1 cellular context compared by ENCODE assay signal in the genomic region with DNA sequence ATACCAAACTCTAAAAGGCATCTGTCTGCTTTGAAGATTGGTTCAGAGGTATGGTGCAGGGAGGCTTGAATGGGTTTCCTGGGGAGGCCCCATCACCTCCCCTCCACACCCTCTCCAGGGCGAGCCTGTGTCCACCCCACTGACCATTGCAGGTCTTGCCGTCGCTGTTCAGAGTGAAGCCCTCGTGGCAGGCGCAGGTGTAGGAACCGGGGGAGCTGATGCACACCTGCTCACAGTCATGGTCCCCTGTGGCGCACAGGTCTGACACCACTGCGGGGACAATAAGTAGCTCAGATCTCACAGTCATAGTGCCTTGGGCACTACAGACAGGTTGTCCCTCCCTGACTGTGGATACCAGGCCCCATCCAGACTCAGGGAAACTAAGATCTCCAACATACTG.
TF ChIP-seq lines count a peak whose summit lies in the region.

No MANE protein-coding gene starts in this region.

TF ChIP-seq in SK-N-SH treated with all-trans-retinoic acid at 6 μM for 48 hours, 23 proteins besides CTCF, POLR2A, EP300 and RAD21 (continued from another document):
- TF ChIP-seq, protein P1, sequence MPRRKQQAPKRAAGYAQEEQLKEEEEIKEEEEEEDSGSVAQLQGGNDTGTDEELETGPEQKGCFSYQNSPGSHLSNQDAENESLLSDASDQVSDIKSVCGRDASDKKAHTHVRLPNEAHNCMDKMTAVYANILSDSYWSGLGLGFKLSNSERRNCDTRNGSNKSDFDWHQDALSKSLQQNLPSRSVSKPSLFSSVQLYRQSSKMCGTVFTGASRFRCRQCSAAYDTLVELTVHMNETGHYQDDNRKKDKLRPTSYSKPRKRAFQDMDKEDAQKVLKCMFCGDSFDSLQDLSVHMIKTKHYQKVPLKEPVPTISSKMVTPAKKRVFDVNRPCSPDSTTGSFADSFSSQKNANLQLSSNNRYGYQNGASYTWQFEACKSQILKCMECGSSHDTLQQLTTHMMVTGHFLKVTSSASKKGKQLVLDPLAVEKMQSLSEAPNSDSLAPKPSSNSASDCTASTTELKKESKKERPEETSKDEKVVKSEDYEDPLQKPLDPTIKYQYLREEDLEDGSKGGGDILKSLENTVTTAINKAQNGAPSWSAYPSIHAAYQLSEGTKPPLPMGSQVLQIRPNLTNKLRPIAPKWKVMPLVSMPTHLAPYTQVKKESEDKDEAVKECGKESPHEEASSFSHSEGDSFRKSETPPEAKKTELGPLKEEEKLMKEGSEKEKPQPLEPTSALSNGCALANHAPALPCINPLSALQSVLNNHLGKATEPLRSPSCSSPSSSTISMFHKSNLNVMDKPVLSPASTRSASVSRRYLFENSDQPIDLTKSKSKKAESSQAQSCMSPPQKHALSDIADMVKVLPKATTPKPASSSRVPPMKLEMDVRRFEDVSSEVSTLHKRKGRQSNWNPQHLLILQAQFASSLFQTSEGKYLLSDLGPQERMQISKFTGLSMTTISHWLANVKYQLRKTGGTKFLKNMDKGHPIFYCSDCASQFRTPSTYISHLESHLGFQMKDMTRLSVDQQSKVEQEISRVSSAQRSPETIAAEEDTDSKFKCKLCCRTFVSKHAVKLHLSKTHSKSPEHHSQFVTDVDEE (CRISPR knock-in tag; IDR thresholded peaks at IDR 0.05) = no peak
- no peak for TF ChIP-seq GLIS3 (CRISPR knock-in tag; IDR thresholded peaks at IDR 0.05)
- no peak for TF ChIP-seq RARB (CRISPR knock-in tag; IDR thresholded peaks at IDR 0.05)
